In genomic region chr5:76945201-76945600, GRCh38 we compare ENCODE assay signal across 6 cellular contexts. TPM values are rescaled to one million over a fixed set of nuclear protein-coding genes. Genes with fewer than 3 reads are reported as not detected.
"Had no signal": no experiment of that assay in that cellular context is flagged by ENCODE, and none has a peak within 500 bp of the region (broad histone marks: within the 10 kb centered on the region; RNA-seq: fewer than 3 reads in every experiment).

No MANE protein-coding gene starts in this region.

RNA-seq across cellular contexts. Expression of gene CRHBP, which starts 7.6 kb away (rescaled TPM):
- total RNA-seq: mammary epithelial cell, mononuclear cell, pulmonary artery endothelial cell, renal cortical epithelial cell, skeletal muscle tissue had no signal
- polyA plus RNA-seq: keratinocyte, mammary epithelial cell had no signal
